ENCODE assay signal across 12 cellular contexts in genomic region chr5:171629221-171630005, GRCh38.
DNase-seq lines count a peak whose midpoint lies in the region; ATAC-seq and TF ChIP-seq lines count a peak whose summit lies in the region.
"Had no signal": no experiment of that assay in that cellular context is flagged by ENCODE, and none has a peak within 500 bp of the region (broad histone marks: within the 10 kb centered on the region; RNA-seq: fewer than 3 reads in every experiment).

No MANE protein-coding gene starts in this region.

- H3K27ac Mint-ChIP-seq in neural progenitor cell = no peak overlapping the region
- no peak overlapping the region for H3K27ac Mint-ChIP-seq in CD4-positive, alpha-beta T cell
- H3K27ac Mint-ChIP-seq: activated T-helper 17 cell treated with anti-CD3 and anti-CD28 coated beads, Interleukin-2, amount 50 U/mL, for 72 hours had no signal

- peaks cover 3% of the 10 kb centered on the region for H3K4me1 ChIP-seq in neural progenitor cell

- intact Hi-C loops in dorsolateral prefrontal cortex (cut with DNase I) = no loop called here
- intact Hi-C loops in CD4-positive, alpha-beta T cell (cut with DNase I, micrococcal nuclease) = no loop called here

- H2AFZ ChIP-seq in neural progenitor cell (replicated peaks) = no peak overlapping the region

- no peaks in the 10 kb centered on the region for H3K36me3 ChIP-seq in neural progenitor cell
- H3K36me3 ChIP-seq: spleen had no signal

- H3K27me3 ChIP-seq in dorsolateral prefrontal cortex (peaks cover 0 to 41% (median 4%) of the 10 kb centered on the region in 45 donors), neural progenitor cell (peaks cover 83% of the 10 kb centered on the region)
- no peaks in the 10 kb centered on the region for H3K27me3 ChIP-seq in CD4-positive, alpha-beta T cell (ENCODE audit: control insufficient read depth, insufficient read depth, low read length)

- H3K4me1 Mint-ChIP-seq in neural progenitor cell = peaks cover 21% of the 10 kb centered on the region
- no peaks in the 10 kb centered on the region for H3K4me1 Mint-ChIP-seq in CD4-positive, alpha-beta T cell (ENCODE audit: low read depth)
- H3K4me1 Mint-ChIP-seq: activated T-helper 17 cell treated with anti-CD3 and anti-CD28 coated beads, Interleukin-2, amount 50 U/mL, for 72 hours had no signal

- peaks cover under 1% of the 10 kb centered on the region for H4K20me1 ChIP-seq in neural progenitor cell (ENCODE audit: low read depth)

- H3K79me2 ChIP-seq in neural progenitor cell (ENCODE audit: low read depth) = no peaks in the 10 kb centered on the region

- peaks cover 21% of the 10 kb centered on the region for H3K27me3 Mint-ChIP-seq in neural progenitor cell (ENCODE audit: insufficient read depth, low read depth)
- H3K27me3 Mint-ChIP-seq in CD4-positive, alpha-beta T cell = peaks cover 45% of the 10 kb centered on the region

- TF ChIP-seq CTCF in GM12872 (IDR thresholded peaks at IDR 0.05; ENCODE audit: insufficient read depth, low read depth, low read length) (peak; percentile 27; the same call in 1 of the 3 replicates), dorsolateral prefrontal cortex (IDR thresholded peaks at IDR 0.05 in 54 of 56, conservative IDR thresholded peaks at IDR 0.05 in 2 of 56; ENCODE audit: low read depth in 1 of 56, partially characterized antibody in 56 of 56) (peak in 3 of 56 donors; percentile 5 to 28 (median 8)), neural progenitor cell (IDR thresholded peaks at IDR 0.05) (no peak)
- TF ChIP-seq CTCF in CD4-positive, alpha-beta T cell (IDR thresholded peaks at IDR 0.05) = no peak

- H3K4me2 ChIP-seq in neural progenitor cell = peak overlapping the region; percentile 67

- H3K9me3 Mint-ChIP-seq in neural progenitor cell = no peaks in the 10 kb centered on the region
- H3K9me3 Mint-ChIP-seq in CD4-positive, alpha-beta T cell = no peaks in the 10 kb centered on the region
- H3K9me3 Mint-ChIP-seq: activated T-helper 17 cell treated with anti-CD3 and anti-CD28 coated beads, Interleukin-2, amount 50 U/mL, for 72 hours had no signal

- POLR2A ChIA-PET in CD4-positive, alpha-beta T cell (lab: Charles Lee) = no interaction called here

- CTCF ChIA-PET in CD4-positive, alpha-beta T cell (lab: Charles Lee) = no interaction called here

- ATAC-seq in CD4-positive, alpha-beta T cell (ENCODE audit: poor library complexity) = no peak
- ATAC-seq: activated T-helper 17 cell treated with anti-CD3 and anti-CD28 coated beads, Interleukin-2, amount 50 U/mL, for 72 hours had no signal

- no peak overlapping the region for H3K9ac ChIP-seq in neural progenitor cell

- no peaks in the 10 kb centered on the region for H3K9me3 ChIP-seq in neural progenitor cell (ENCODE audit: low read depth)
- no peaks in the 10 kb centered on the region for H3K9me3 ChIP-seq in CD4-positive, alpha-beta T cell (ENCODE audit: control insufficient read depth, low read length)
- H3K9me3 ChIP-seq: spleen had no signal

- peak overlapping the region in 33 of 59 donors; percentile 1 to 47 (median 27) for H3K4me3 ChIP-seq in dorsolateral prefrontal cortex
- H3K4me3 ChIP-seq in neural progenitor cell = peak overlapping the region; percentile 28

- DNase-seq in NCI-H226 (peak; percentile 18), dorsolateral prefrontal cortex (no peak), neural progenitor cell (ENCODE audit: low spot score) (no peak), HuH-7 (ENCODE audit: low spot score) (no peak), GM19240 (ENCODE audit: insufficient read length, low spot score) (no peak), GDM1 (lab: John Stamatoyannopoulos, UW) (no peak)
- no peak for DNase-seq in CD4-positive, alpha-beta T cell
- DNase-seq: NCI-H187 treated with DMSO at 0.1 percent for 48 hours; spleen; stimulated activated naive CD4-positive, alpha-beta T cell had no signal

- H3K27ac ChIP-seq in dorsolateral prefrontal cortex = no peak overlapping the region
- no peak overlapping the region for H3K27ac ChIP-seq in neural progenitor cell
- H3K27ac ChIP-seq in CD4-positive, alpha-beta T cell (ENCODE audit: low read depth, low read length) = no peak overlapping the region
- H3K27ac ChIP-seq: spleen had no signal

- no peak overlapping the region for H3K4me3 Mint-ChIP-seq in neural progenitor cell
- no peak overlapping the region for H3K4me3 Mint-ChIP-seq in CD4-positive, alpha-beta T cell
- H3K4me3 Mint-ChIP-seq: activated T-helper 17 cell treated with anti-CD3 and anti-CD28 coated beads, Interleukin-2, amount 50 U/mL, for 72 hours had no signal

- no peaks in the 10 kb centered on the region for H3K36me3 Mint-ChIP-seq in neural progenitor cell
- H3K36me3 Mint-ChIP-seq in CD4-positive, alpha-beta T cell (ENCODE audit: low read depth) = no peaks in the 10 kb centered on the region

- peaks cover 3% of the 10 kb centered on the region for H3F3A ChIP-seq in neural progenitor cell (ENCODE audit: low read depth)
